In genomic region chr1:200869753-200870391, GRCh38 we compare ENCODE assay signal across 10 cellular contexts. TPM values are rescaled to one million over a fixed set of nuclear protein-coding genes. Genes with fewer than 3 reads are reported as not detected.
DNase-seq lines count a peak whose midpoint lies in the region; ATAC-seq, FAIRE-seq and TF ChIP-seq lines count a peak whose summit lies in the region.
"Had no signal": no experiment of that assay in that cellular context is flagged by ENCODE, and none has a peak within 500 bp of the region (broad histone marks: within the 10 kb centered on the region; RNA-seq: fewer than 3 reads in every experiment).

No MANE protein-coding gene starts in this region.

- H3T11ph ChIP-seq in H9 (ENCODE audit: low read length): no peak overlapping the region

- H2AK5ac ChIP-seq in H9 (ENCODE audit: insufficient read length, low read length): no peak overlapping the region

- H3K14ac ChIP-seq in H9 (ENCODE audit: insufficient read depth, low read length): no peak overlapping the region

- H3K4me1 ChIP-seq in GM12878 (ENCODE audit: control insufficient read depth, insufficient read depth, low read length) (peaks cover 52% of the 10 kb centered on the region), H9 (ENCODE audit: insufficient read depth, low read length) (no peaks in the 10 kb centered on the region)

- TF ChIP-seq POLR2A in GM12892 (IDR thresholded peaks at IDR 0.05; ENCODE audit: low read depth, low read length) (peak; percentile 71), GM12878 (IDR thresholded peaks at IDR 0.05; ENCODE audit: low read depth, low read length) (no peak)

- H3K79me2 ChIP-seq in GM12878 (ENCODE audit: control insufficient read depth, insufficient read depth, low read length) (no peaks in the 10 kb centered on the region), H9 (ENCODE audit: insufficient read depth, low read length) (no peaks in the 10 kb centered on the region)

- H2AFZ ChIP-seq in GM12878 (ENCODE audit: control insufficient read depth, low read depth, low read length) (peak overlapping the region; percentile 55), H9 (ENCODE audit: low read length) (no peak overlapping the region)

- H3K9me3 Mint-ChIP-seq in H9: no peaks in the 10 kb centered on the region

- H4K20me1 ChIP-seq in GM12878 (ENCODE audit: control insufficient read depth, insufficient read depth) (no peaks in the 10 kb centered on the region), H9 (ENCODE audit: control insufficient read depth, insufficient read depth, insufficient read length) (no peaks in the 10 kb centered on the region)

- H3K9me3 ChIP-seq in GM12878 (replicated peaks; ENCODE audit: control insufficient read depth, insufficient read depth, low read length) (no peaks in the 10 kb centered on the region), H9 (ENCODE audit: control insufficient read depth, low read depth, low read length) (no peaks in the 10 kb centered on the region)
- H3K9me3 ChIP-seq: esophagus squamous epithelium had no signal

- WGBS in GM12878 (ENCODE audit: insufficient coverage, insufficient replicate concordance, low lambda C conversion rate, missing lambda C conversion rate): under 1% methylated on average over 9 of the region's 9 CpGs
- no CpG with 5 or more reads among the region's 9 CpGs for WGBS in H9 (ENCODE audit: extremely low coverage, insufficient read length, low lambda C conversion rate)

- ATAC-seq in HG03060 (IDR thresholded peaks at IDR 0.05; ENCODE audit: low read depth, unreplicated experiment) (peak; percentile 30), GM12878 (peak; percentile 77), left ventricle myocardium superior (no peak)

- BruUV-seq in GM12878 (replicated peaks; lab: Mats Ljungman, UMichigan): TSS peak; percentile 91

- no peak overlapping the region for H2BK120ac ChIP-seq in H9 (ENCODE audit: low read depth, low read length, poor library complexity, severe bottlenecking)

- no peak overlapping the region for H3K4me3 Mint-ChIP-seq in H9

- no peaks in the 10 kb centered on the region for H3K23me2 ChIP-seq in H9 (ENCODE audit: insufficient read length, low read depth, low read length, poor library complexity, severe bottlenecking)

- H4K91ac ChIP-seq in H9 (ENCODE audit: insufficient read length, low read depth, low read length): no peak overlapping the region

- H3K27ac Mint-ChIP-seq in H9: no peak overlapping the region

- no peak overlapping the region for H2BK20ac ChIP-seq in H9 (ENCODE audit: low read depth, low read length, poor library complexity, severe bottlenecking)

- no peak overlapping the region for H3K23ac ChIP-seq in H9 (ENCODE audit: insufficient read length, low read depth, low read length)

- peak; percentile 97 for FAIRE-seq in GM12892 (lab: Jason Lieb, UNC)
- FAIRE-seq in GM12878 (lab: Jason Lieb, UNC): peak; percentile 85

- no peaks in the 10 kb centered on the region for H3K27me3 Mint-ChIP-seq in H9 (ENCODE audit: low read depth)

- TF ChIP-seq CTCF in GM12878 (IDR thresholded peaks at IDR 0.05 in 2 of 3, conservative IDR thresholded peaks at IDR 0.05 in 1 of 3; ENCODE audit: control insufficient read depth in 2 of 3, extremely low read depth in 1 of 3, insufficient read depth in 1 of 3, low read depth in 3 of 3, low read length in 3 of 3): no peak
- TF ChIP-seq CTCF in H9 (conservative IDR thresholded peaks at IDR 0.05): no peak

- CTCF ChIA-PET in GM12878 (lab: Yijun Ruan, JAX): interaction anchor here (1.0 to 2.1 kb wide), 7 partner anchors 9 to 248 kb away, joined by 3 to 23 read pairs (median 5); no protein-coding TSS in a partner anchor

- H2BK15ac ChIP-seq in H9 (ENCODE audit: low read depth, low read length): no peak overlapping the region

- in situ Hi-C loops in GM12878 (cut with MboI): no loop called here

- H3K27ac ChIP-seq in GM12878 (ENCODE audit: control insufficient read depth, insufficient read depth): peak overlapping the region; percentile 68
- no peak overlapping the region for H3K27ac ChIP-seq in H9 (ENCODE audit: insufficient read length, low read depth, low read length)

- peaks cover 10 to 17% of the 10 kb centered on the region in 2 experiments for H3K4me1 Mint-ChIP-seq in H9

- no peak for DNase-seq in GM12892 (ENCODE audit: insufficient read length)
- DNase-seq in GM19240 (ENCODE audit: insufficient read length, low spot score): peak; percentile 62
- DNase-seq in GM12878 (ENCODE audit: low read depth, low spot score): peak; percentile 82
- DNase-seq in NCI-H524 treated with DMSO at 0.1 percent for 48 hours (lab: John Stamatoyannopoulos, UW): no peak
- no peak for DNase-seq in left ventricle myocardium superior
- no peak for DNase-seq in GM03348 (ENCODE audit: low spot score)
- DNase-seq in H9: no peak
- DNase-seq: esophagus squamous epithelium, NCI-H446 had no signal

- no peak overlapping the region for H3K56ac ChIP-seq in H9 (ENCODE audit: insufficient read length, low read depth, low read length)

- TF ChIP-seq EP300 in GM12878 (IDR thresholded peaks at IDR 0.05; ENCODE audit: borderline replicate concordance in 1 of 2, control insufficient read depth in 1 of 2, low read depth in 2 of 2, low read length in 2 of 2): peak; percentile 44 to 86; a peak in 3 of 4 replicates

- POLR2A ChIA-PET in GM12878 (lab: Charles Lee): interaction anchor here (0.7 to 2.2 kb wide), 5 partner anchors 10 to 36 kb away, joined by 3 to 22 read pairs (median 5); partner anchors contain the start of gene INAVA

- H4K8ac ChIP-seq in H9 (replicated peaks; ENCODE audit: insufficient read length, low read depth, low read length): no peak overlapping the region

- H3K4me2 ChIP-seq in GM12878 (ENCODE audit: control insufficient read depth, insufficient read depth) (peak overlapping the region; percentile 86), H9 (ENCODE audit: insufficient read depth, insufficient read length, low read length) (no peak overlapping the region)

- no peaks in the 10 kb centered on the region; a peak in 1 of 7 replicates for H3K36me3 Mint-ChIP-seq in H9 (ENCODE audit: insufficient read depth in 1 of 3, low read depth in 3 of 3)

- no peak overlapping the region for H3K4ac ChIP-seq in H9 (ENCODE audit: low read depth, low read length)

- TF ChIP-seq RAD21 in GM12878 (IDR thresholded peaks at IDR 0.05; ENCODE audit: insufficient read depth, low read depth, low read length): 0 out of 2 replicates have a peak, but pooled peaks have one; percentile 1

- H3K9ac ChIP-seq in GM12878 (ENCODE audit: control insufficient read depth, insufficient read depth, low read length): peak overlapping the region; percentile 67
- no peak overlapping the region for H3K9ac ChIP-seq in H9 (ENCODE audit: extremely low read depth, insufficient read length, low read length)

- peak overlapping the region; percentile 55; the same call in 1 of the 2 replicates for H3K4me3 ChIP-seq in GM12878
- H3K4me3 ChIP-seq: esophagus squamous epithelium had no signal

- no peak overlapping the region for H4K5ac ChIP-seq in H9 (ENCODE audit: insufficient read length, low read depth, low read length)

- intact Hi-C loops in GM12878 (cut with micrococcal nuclease; ENCODE audit: unreplicated experiment): loop anchor here (5.0 kb wide), 1 partner anchor 37 kb away; no protein-coding TSS in a partner anchor
- intact Hi-C loops in left ventricle myocardium superior (cut with micrococcal nuclease): no loop called here

- no peaks in the 10 kb centered on the region for H3K79me1 ChIP-seq in H9 (ENCODE audit: insufficient read depth, low read depth, low read length, poor library complexity, severe bottlenecking)

- SMC1A ChIA-PET in GM12878 (lab: Charles Lee; ENCODE audit: uncharacterized antibody, unreplicated experiment): interaction anchor here (0.7 to 16.6 kb wide), 13 partner anchors 9 to 248 kb away, joined by 3 to 208 read pairs (median 5); no protein-coding TSS in a partner anchor

- no peak overlapping the region for H3K18ac ChIP-seq in H9 (ENCODE audit: insufficient read length, low read depth, low read length)

- no peaks in the 10 kb centered on the region for H3K36me3 ChIP-seq in GM12878 (ENCODE audit: control insufficient read depth in 2 of 2, insufficient read depth in 2 of 2, low read length in 1 of 2)

- no peak overlapping the region for H2BK12ac ChIP-seq in H9 (ENCODE audit: insufficient read length, low read depth, low read length)

- no peaks in the 10 kb centered on the region for H3K27me3 ChIP-seq in GM12878 (replicated peaks in 1 of 2; ENCODE audit: control insufficient read depth in 2 of 2, insufficient read depth in 2 of 2, low read length in 1 of 2)
- H3K27me3 ChIP-seq in H9 (ENCODE audit: insufficient read depth, low read length): no peaks in the 10 kb centered on the region

- RAD21 ChIA-PET in GM12878 (lab: Charles Lee; ENCODE audit: unreplicated experiment): interaction anchor here (0.6 to 3.5 kb wide), 13 partner anchors 9 to 248 kb away, joined by 3 to 40 read pairs (median 7); no protein-coding TSS in a partner anchor

- no peak overlapping the region for H2BK5ac ChIP-seq in H9 (ENCODE audit: insufficient read length, low read length)

RNA-seq across cellular contexts. Expression of gene GPR25, which starts 2.9 kb away (rescaled TPM):
- polyA plus RNA-seq in GM12892 (2012; ENCODE audit: missing spikeins): not detected
- total RNA-seq in GM12878 (2013; cell fraction: nucleolus; rRNA removed): 0.33 TPM in 1 of 2 replicates, not detected in the other
- not detected in 2 replicates for total RNA-seq in GM12878 (2014; rRNA removed)
- total RNA-seq in GM12878 (2014; rRNA removed; fragmentation: Illumina TruSeq; extraction: Trizol): not detected in 2 replicates
- not detected in 2 replicates for total RNA-seq in GM12878 (2021)
- not detected for polyA plus RNA-seq in GM12878 (2011; ENCODE audit: low read depth)
- not detected in 2 replicates for polyA plus RNA-seq in GM12878 (2011; rRNA removed)
- polyA plus RNA-seq in GM12878 (2011; cell fraction: cytosol; rRNA removed): 0.06 and 0.13 TPM in 2 replicates
- 0.42 TPM in 2 replicates for polyA plus RNA-seq in GM12878 (2011; cell fraction: nucleus; rRNA removed)
- 0.18 and 0.22 TPM in 2 replicates for polyA plus RNA-seq in GM12878 (2012)
- polyA plus RNA-seq in GM12878 (2014; fragmentation: Illumina TruSeq; extraction: Trizol): not detected in 2 replicates
- polyA plus RNA-seq in GM12878 (2014; fragmentation: Nextera tagmentation; extraction: Ambion mirVana): not detected
- not detected in 2 replicates for polyA plus RNA-seq in GM12878 (2014; rRNA removed)
- polyA plus RNA-seq in GM12878 (2016; fragmentation: Nextera tagmentation; extraction: Ambion mirVana): not detected
- polyA minus RNA-seq in GM12878 (2011; rRNA and poly(A)+ RNA removed): not detected in 2 replicates
- not detected in 2 replicates for polyA minus RNA-seq in GM12878 (2011; cell fraction: cytosol; rRNA and poly(A)+ RNA removed)
- 0.48 TPM in 1 of 2 replicates, not detected in the other for polyA minus RNA-seq in GM12878 (2011; cell fraction: nucleus; rRNA and poly(A)+ RNA removed)
- total RNA-seq in left ventricle myocardium superior: not detected
- total RNA-seq in H9 (2021): not detected in 2 replicates

RNA-seq across cellular contexts. Expression of gene INAVA, which starts 24.8 kb away (rescaled TPM):
- 2.2 TPM for polyA plus RNA-seq in GM12892 (2012; ENCODE audit: missing spikeins)
- 50.9 and 53.6 TPM in 2 replicates for total RNA-seq in GM12878 (2013; cell fraction: nucleolus; rRNA removed)
- total RNA-seq in GM12878 (2014; rRNA removed): 9.8 and 13.0 TPM in 2 replicates
- 3.9 and 4.4 TPM in 2 replicates for total RNA-seq in GM12878 (2014; rRNA removed; fragmentation: Illumina TruSeq; extraction: Trizol)
- total RNA-seq in GM12878 (2021): 14.0 and 14.8 TPM in 2 replicates
- polyA plus RNA-seq in GM12878 (2011; ENCODE audit: low read depth): 1.6 TPM
- 8.1 and 12.9 TPM in 2 replicates for polyA plus RNA-seq in GM12878 (2011; rRNA removed)
- 18.6 and 22.9 TPM in 2 replicates for polyA plus RNA-seq in GM12878 (2011; cell fraction: cytosol; rRNA removed)
- polyA plus RNA-seq in GM12878 (2011; cell fraction: nucleus; rRNA removed): 40.8 and 44.8 TPM in 2 replicates
- 2.3 and 4.3 TPM in 2 replicates for polyA plus RNA-seq in GM12878 (2012)
- polyA plus RNA-seq in GM12878 (2014; fragmentation: Illumina TruSeq; extraction: Trizol): 7.5 and 9.2 TPM in 2 replicates
- 1 to 10 TPM; 7.0 to 9.9 TPM for polyA plus RNA-seq in GM12878 (2014; fragmentation: Nextera tagmentation; extraction: Ambion mirVana)
- polyA plus RNA-seq in GM12878 (2014; rRNA removed): 12.2 and 15.4 TPM in 2 replicates
- polyA plus RNA-seq in GM12878 (2016; fragmentation: Nextera tagmentation; extraction: Ambion mirVana): 1 to 10 TPM; 3.6 to 5.3 TPM
- 8.8 and 10.5 TPM in 2 replicates for polyA minus RNA-seq in GM12878 (2011; rRNA and poly(A)+ RNA removed)
- polyA minus RNA-seq in GM12878 (2011; cell fraction: cytosol; rRNA and poly(A)+ RNA removed): 7.1 and 7.9 TPM in 2 replicates
- polyA minus RNA-seq in GM12878 (2011; cell fraction: nucleus; rRNA and poly(A)+ RNA removed): 7.9 and 9.5 TPM in 2 replicates
- 0.05 TPM for total RNA-seq in left ventricle myocardium superior
- 36.8 and 37.2 TPM in 2 replicates for total RNA-seq in H9 (2021)

Comparison
In these comparisons a context has a peak if more than half of its experiments do, and no peak if none do; other contexts are left out.
1. DNase-seq: peak in GM19240 (single experiment) and GM12878 (single experiment); none in GM12892 (single experiment), NCI-H524 treated with DMSO at 0.1 percent for 48 hours (single experiment), left ventricle myocardium superior (single experiment), GM03348 (single experiment) and H9 (single experiment).